ENCODE assay signal across 11 cellular contexts in the genomic region with DNA sequence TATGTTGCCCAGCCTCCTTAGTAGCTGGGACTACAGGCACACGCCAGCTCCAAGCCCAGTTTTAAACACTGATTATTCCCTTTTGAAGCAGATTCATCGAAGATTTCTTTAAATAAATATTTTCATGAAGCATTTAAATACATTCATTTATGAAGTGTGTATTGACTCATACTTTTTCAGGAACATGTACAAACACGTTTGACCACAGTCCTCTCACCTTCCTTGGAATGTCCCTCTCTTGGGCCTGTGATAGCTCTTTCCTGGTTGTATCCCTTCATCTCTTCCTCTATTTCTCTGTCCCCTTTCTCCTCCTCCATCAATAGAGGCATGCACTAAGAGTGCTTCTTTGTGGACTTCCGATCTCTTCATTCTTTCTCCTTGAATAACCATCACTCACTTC. TPM values are rescaled to one million over a fixed set of nuclear protein-coding genes. Genes with fewer than 3 reads are reported as not detected.
A peak's percentile ranks its signal among the peaks of the same experiment; 100 is the strongest.
DNase-seq lines count a peak whose midpoint lies in the region; ATAC-seq lines count a peak whose summit lies in the region.
"Had no signal": no experiment of that assay in that cellular context is flagged by ENCODE, and none has a peak within 500 bp of the region (broad histone marks: within the 10 kb centered on the region; RNA-seq: fewer than 3 reads in every experiment).

No MANE protein-coding gene starts in this region.

- H3K27ac Mint-ChIP-seq in activated T-cell treated with anti-CD3 and anti-CD28 coated beads, Interleukin-2, amount 50 U/mL, for 72 hours: peak overlapping the region; percentile 6
- peak overlapping the region; percentile 33 to 71 for H3K27ac Mint-ChIP-seq in T-cell
- H3K27ac Mint-ChIP-seq in stimulated activated effector memory CD8-positive, alpha-beta T cell treated with anti-CD3 and anti-CD28 coated beads, Interleukin-12 subunit alpha, Interleukin-12 subunit beta, amount 100 ng/mL, for 72 hours: peak overlapping the region; percentile 20

- no peaks in the 10 kb centered on the region for H3K36me3 Mint-ChIP-seq in activated T-cell treated with anti-CD3 and anti-CD28 coated beads, Interleukin-2, amount 50 U/mL, for 72 hours (ENCODE audit: insufficient read depth in 2 of 2)
- no peaks in the 10 kb centered on the region for H3K36me3 Mint-ChIP-seq in T-cell
- H3K36me3 Mint-ChIP-seq in stimulated activated effector memory CD8-positive, alpha-beta T cell treated with anti-CD3 and anti-CD28 coated beads, Interleukin-12 subunit alpha, Interleukin-12 subunit beta, amount 100 ng/mL, for 72 hours: no peaks in the 10 kb centered on the region

- H3K27me3 Mint-ChIP-seq in activated T-cell treated with anti-CD3 and anti-CD28 coated beads, Interleukin-2, amount 50 U/mL, for 72 hours (ENCODE audit: low read depth): no peaks in the 10 kb centered on the region
- H3K27me3 Mint-ChIP-seq in T-cell: no peaks in the 10 kb centered on the region

- H3K9me3 Mint-ChIP-seq in activated T-cell treated with anti-CD3 and anti-CD28 coated beads, Interleukin-2, amount 50 U/mL, for 72 hours: no peaks in the 10 kb centered on the region
- peaks cover 0 to 2% (median 0%) of the 10 kb centered on the region in 3 donors for H3K9me3 Mint-ChIP-seq in T-cell
- H3K9me3 Mint-ChIP-seq in stimulated activated effector memory CD8-positive, alpha-beta T cell treated with anti-CD3 and anti-CD28 coated beads, Interleukin-12 subunit alpha, Interleukin-12 subunit beta, amount 100 ng/mL, for 72 hours: no peaks in the 10 kb centered on the region

- H3K4me3 Mint-ChIP-seq in activated T-cell treated with anti-CD3 and anti-CD28 coated beads, Interleukin-2, amount 50 U/mL, for 72 hours: peak overlapping the region; percentile 26 to 51
- peak overlapping the region in 1 of 3 donors; percentile 84 for H3K4me3 Mint-ChIP-seq in T-cell
- peak overlapping the region; percentile 60 for H3K4me3 Mint-ChIP-seq in stimulated activated effector memory CD8-positive, alpha-beta T cell treated with anti-CD3 and anti-CD28 coated beads, Interleukin-12 subunit alpha, Interleukin-12 subunit beta, amount 100 ng/mL, for 72 hours

- H3K4me1 Mint-ChIP-seq in activated T-cell treated with anti-CD3 and anti-CD28 coated beads, Interleukin-2, amount 50 U/mL, for 72 hours (ENCODE audit: low read depth): peaks cover 52% of the 10 kb centered on the region
- H3K4me1 Mint-ChIP-seq in T-cell: peaks cover 47 to 48% (median 47%) of the 10 kb centered on the region in 3 donors
- peaks cover 48% of the 10 kb centered on the region for H3K4me1 Mint-ChIP-seq in stimulated activated effector memory CD8-positive, alpha-beta T cell treated with anti-CD3 and anti-CD28 coated beads, Interleukin-12 subunit alpha, Interleukin-12 subunit beta, amount 100 ng/mL, for 72 hours

- POLR2A ChIA-PET in T-cell (lab: Charles Lee): interaction anchor here in 1 of 2 donors (0.6 kb wide), 1 partner anchor 733 kb away, joined by 6 read pairs; no protein-coding TSS in a partner anchor

- CTCF ChIA-PET in T-cell (lab: Charles Lee): interaction anchor here in 1 of 2 donors (1.1 kb wide), 1 partner anchor 107 kb away, joined by 4 read pairs; no protein-coding TSS in a partner anchor

- ATAC-seq in activated T-cell treated with anti-CD3 and anti-CD28 coated beads, Interleukin-2, amount 50 U/mL, for 72 hours (replicated peaks in 1 of 2): peak in 1 of 2 donors; percentile 23
- ATAC-seq in T-cell (replicated peaks in 1 of 4): no peak
- ATAC-seq in stimulated activated effector memory CD8-positive, alpha-beta T cell treated with anti-CD3 and anti-CD28 coated beads, Interleukin-12 subunit alpha, Interleukin-12 subunit beta, amount 100 ng/mL, for 72 hours: peak; percentile 37
- ATAC-seq in HG02642 (IDR thresholded peaks at IDR 0.05; ENCODE audit: poor library complexity, unreplicated experiment): no peak

- no peak for DNase-seq in activated T-cell treated with anti-CD3 and anti-CD28 coated beads, Interleukin-2, amount 50 U/mL, for 72 hours
- no peak for DNase-seq in activated T-cell treated with anti-CD3 and anti-CD28 coated beads, Interleukin-2, amount 50 U/mL, for 1 hour
- no peak for DNase-seq in T-cell
- DNase-seq in glomerular visceral epithelial cell (ENCODE audit: extremely low spot score): peak; percentile 48
- no peak for DNase-seq in stimulated activated effector memory CD8-positive, alpha-beta T cell treated with anti-CD3 and anti-CD28 coated beads, Interleukin-12 subunit alpha, Interleukin-12 subunit beta, amount 100 ng/mL, for 72 hours (ENCODE audit: low spot score in 2 of 2)
- no peak for DNase-seq in NCI-H82 (lab: John Stamatoyannopoulos, UW)
- DNase-seq in NCI-H1436 (lab: John Stamatoyannopoulos, UW): no peak
- DNase-seq: activated effector memory CD4-positive, alpha-beta T cell treated with Interleukin-2 at 50 U/mL for 16 hours; dermis blood vessel endothelial cell; NCI-H2029 had no signal

RNA-seq across cellular contexts. Expression of a gene that starts 2.5 kb away (rescaled TPM):
- total RNA-seq in activated T-cell treated with anti-CD3 and anti-CD28 coated beads, Interleukin-2, amount 50 U/mL, for 72 hours: 10 to 100 TPM; 26.6 to 30.1 TPM
- total RNA-seq in T-cell: 10 to 100 TPM in 3 of 5 donors, 1 to 10 TPM in 2; 7.7 to 16.0 (median 11.4) TPM

RNA-seq across cellular contexts. Expression of a gene that starts 28.6 kb away (rescaled TPM):
- 100 to 1,000 TPM; 378 to 401 TPM for total RNA-seq in activated T-cell treated with anti-CD3 and anti-CD28 coated beads, Interleukin-2, amount 50 U/mL, for 72 hours
- 100 to 1,000 TPM; 180 to 264 (median 238) TPM for total RNA-seq in T-cell

RNA-seq across cellular contexts. Expression of a gene that starts 34.7 kb away (rescaled TPM):
- total RNA-seq in activated T-cell treated with anti-CD3 and anti-CD28 coated beads, Interleukin-2, amount 50 U/mL, for 72 hours: 10 to 100 TPM; 42.0 to 43.4 TPM
- total RNA-seq in T-cell: 10 to 100 TPM; 16.3 to 23.2 (median 20.6) TPM
